29 cellular contexts compared by ENCODE assay signal in the genomic region with DNA sequence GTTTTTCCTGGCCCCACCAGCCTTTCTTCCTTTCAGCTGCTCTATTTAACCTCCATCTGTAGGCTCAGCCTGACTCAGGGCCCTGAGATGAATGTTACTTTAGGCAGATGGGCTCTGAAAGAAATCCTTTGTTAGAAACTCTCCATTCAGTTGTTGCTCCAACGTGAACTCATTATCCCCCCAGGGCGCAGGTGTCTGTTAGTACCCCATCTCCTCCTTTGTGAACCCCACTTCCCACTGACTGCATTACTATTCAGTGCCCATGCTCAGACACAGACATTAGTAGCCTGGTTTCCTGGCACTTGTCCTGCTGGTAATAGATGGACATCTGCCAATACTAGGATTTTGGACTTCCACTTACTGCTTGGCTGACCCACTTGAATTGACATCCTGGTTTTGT.
A peak's percentile ranks its signal among the peaks of the same experiment; 100 is the strongest.
DNase-seq lines count a peak whose midpoint lies in the region; ATAC-seq, FAIRE-seq and TF ChIP-seq lines count a peak whose summit lies in the region.
"Had no signal": no experiment of that assay in that cellular context is flagged by ENCODE, and none has a peak within 500 bp of the region (broad histone marks: within the 10 kb centered on the region; RNA-seq: fewer than 3 reads in every experiment).

No MANE protein-coding gene starts in this region.

- H4K20me1 ChIP-seq in mammary epithelial cell (ENCODE audit: insufficient read depth, low read length), result no peaks in the 10 kb centered on the region
- H4K20me1 ChIP-seq: BLaER1 treated with 17β-estradiol and CSF1 and Interleukin-3, amounts not matched to agents 10 nM and 100 nM had no signal

- WGBS in mammary epithelial cell (ENCODE audit: low coverage, missing lambda C conversion rate), result 28% methylated on average over 2 of the region's 2 CpGs

- no peak for TF ChIP-seq CTCF in mammary epithelial cell (conservative IDR thresholded peaks at IDR 0.05 in 1 of 2, IDR thresholded peaks at IDR 0.05 in 1 of 2; ENCODE audit: extremely low read depth in 1 of 2, insufficient read depth in 1 of 2, low read depth in 1 of 2, low read length in 2 of 2)
- no peak for TF ChIP-seq CTCF in kidney (IDR thresholded peaks at IDR 0.05; ENCODE audit: borderline replicate concordance, extremely low read depth, insufficient read depth)

- in situ Hi-C loops in SK-MEL-5 (cut with HindIII; ENCODE audit: low pct_unique_long_range_greater_than_20kb, low sequenced_read_pairs), result no loop called here
- in situ Hi-C loops in mammary epithelial cell (cut with MboI; ENCODE audit: low sequenced_read_pairs in 2 of 2), result no loop called here

- H3K36me3 ChIP-seq in mammary epithelial cell (ENCODE audit: insufficient read depth, low read length), result no peaks in the 10 kb centered on the region
- H3K36me3 ChIP-seq in kidney (ENCODE audit: control insufficient read depth in 1 of 2, insufficient read depth in 2 of 2, low read length in 2 of 2), result no peaks in the 10 kb centered on the region
- H3K36me3 ChIP-seq: BLaER1 treated with 17β-estradiol and CSF1 and Interleukin-3, amounts not matched to agents 10 nM and 100 nM; ovary; SJSA1; thoracic aorta had no signal

- dilution Hi-C loops in mammary epithelial cell (cut with HindIII; ENCODE audit: low sequenced_read_pairs), result no loop called here

- no peak for FAIRE-seq in kidney (lab: Jason Lieb, UNC)
- FAIRE-seq: D721Med, GM19239, RCC 7860 had no signal

- H3K9me3 ChIP-seq in mammary epithelial cell (replicated peaks; ENCODE audit: insufficient read depth, low read length), result peaks cover 9% of the 10 kb centered on the region
- no peaks in the 10 kb centered on the region for H3K9me3 ChIP-seq in kidney (ENCODE audit: control insufficient read depth in 1 of 2, low read length in 2 of 2)
- H3K9me3 ChIP-seq: BLaER1 treated with 17β-estradiol and CSF1 and Interleukin-3, amounts not matched to agents 10 nM and 100 nM; ovary; SJSA1; thoracic aorta had no signal

- H3K4me3 ChIP-seq in mammary epithelial cell (replicated peaks in 1 of 3; ENCODE audit: insufficient read depth in 1 of 3, low read depth in 2 of 3, low read length in 3 of 3) (no peak overlapping the region), kidney (ENCODE audit: low read length in 2 of 2) (no peak overlapping the region)
- H3K4me3 ChIP-seq: BLaER1 treated with 17β-estradiol and CSF1 and Interleukin-3, amounts not matched to agents 10 nM and 100 nM; dorsolateral prefrontal cortex; ovary; SJSA1; thoracic aorta had no signal

- intact Hi-C loops in mammary epithelial cell (cut with micrococcal nuclease) (no loop called here), Right ventricle myocardium superior (cut with DNase I) (no loop called here), kidney (cut with DNase I) (no loop called here)

- H3K27ac ChIP-seq in mammary epithelial cell (ENCODE audit: insufficient read depth, low read depth, low read length) (no peak overlapping the region), kidney (ENCODE audit: low read depth in 2 of 2, low read length in 2 of 2) (no peak overlapping the region)
- H3K27ac ChIP-seq: BLaER1 treated with 17β-estradiol and CSF1 and Interleukin-3, amounts not matched to agents 10 nM and 100 nM; ovary; SJSA1; thoracic aorta had no signal

- no peak overlapping the region for H2AFZ ChIP-seq in mammary epithelial cell (ENCODE audit: low read depth, low read length)

- H3K4me1 ChIP-seq in mammary epithelial cell (ENCODE audit: insufficient read depth, low read length) (no peaks in the 10 kb centered on the region), kidney (ENCODE audit: control insufficient read depth in 1 of 2, insufficient read depth in 1 of 2, low read depth in 1 of 2, low read length in 2 of 2) (no peaks in the 10 kb centered on the region)
- H3K4me1 ChIP-seq: BLaER1 treated with 17β-estradiol and CSF1 and Interleukin-3, amounts not matched to agents 10 nM and 100 nM; SJSA1 had no signal

- no peak overlapping the region for H3K4me2 ChIP-seq in mammary epithelial cell (ENCODE audit: insufficient read depth, low read depth, low read length)
- H3K4me2 ChIP-seq: BLaER1 treated with 17β-estradiol and CSF1 and Interleukin-3, amounts not matched to agents 10 nM and 100 nM had no signal

- DNase-seq in C1 segment of cervical spinal cord (lab: John Stamatoyannopoulos, UW) (peak in 9 of 14 donors; percentile 4 to 34 (median 15)), NCI-H1092 treated with DMSO at 0.1 percent for 48 hours (lab: John Stamatoyannopoulos, UW) (peak; percentile 74), SK-MEL-5 (ENCODE audit: low read depth, low spot score) (peak; percentile 1), left lobe of liver (ENCODE audit: low spot score) (no peak), mammary epithelial cell (no peak), Right ventricle myocardium superior (no peak), NCI-H1436 (lab: John Stamatoyannopoulos, UW) (no peak), kidney (no peak)
- DNase-seq: ACHN; activated CD8-positive, alpha-beta memory T cell treated with anti-CD3 and anti-CD28 coated beads for 24 hours; activated gamma-delta T cell; activated T-cell treated with anti-CD3 and anti-CD28 coated beads, Interleukin-2, amount 50 U/mL, for 1 hour; EL; left cardiac atrium; mesenchymal stem cell; naive B cell; NCI-H1417; NCI-H226; ovary; right cardiac atrium; stimulated activated CD4-positive, alpha-beta T cell treated with anti-CD3 and anti-CD28 coated beads, Interleukin-4, amount 100 ng/mL, for 24 hours; stimulated activated naive CD4-positive, alpha-beta T cell had no signal

- BruUV-seq in mammary epithelial cell (replicated peaks; lab: Mats Ljungman, UMichigan), result no TSS peak

- no peaks in the 10 kb centered on the region for H3K27me3 ChIP-seq in mammary epithelial cell (ENCODE audit: insufficient read depth, low read length)
- H3K27me3 ChIP-seq: BLaER1 treated with 17β-estradiol and CSF1 and Interleukin-3, amounts not matched to agents 10 nM and 100 nM; dorsolateral prefrontal cortex; ovary; SJSA1 had no signal

- CTCF ChIA-PET in mammary epithelial cell (lab: Charles Lee; ENCODE audit: low non-redundant PET), result no interaction called here

- no peaks in the 10 kb centered on the region for H3K79me2 ChIP-seq in mammary epithelial cell (ENCODE audit: insufficient read depth, low read length)

- peak; percentile 47 for ATAC-seq in left lobe of liver
- no peak for ATAC-seq in Right ventricle myocardium superior (ENCODE audit: poor library complexity)
- ATAC-seq: left cardiac atrium, right cardiac atrium had no signal

- H3K9ac ChIP-seq in mammary epithelial cell (ENCODE audit: insufficient read depth, low read length), result no peak overlapping the region
- no peak overlapping the region for H3K9ac ChIP-seq in kidney (ENCODE audit: low read length in 2 of 2)
- H3K9ac ChIP-seq: BLaER1 treated with 17β-estradiol and CSF1 and Interleukin-3, amounts not matched to agents 10 nM and 100 nM had no signal

Comparison
In these comparisons a context has a peak if more than half of its experiments do, and no peak if none do; other contexts are left out.
1. DNase-seq: peak in C1 segment of cervical spinal cord (9 of 14), NCI-H1092 treated with DMSO at 0.1 percent for 48 hours (single experiment) and SK-MEL-5 (single experiment); none in left lobe of liver (single experiment), mammary epithelial cell (single experiment), Right ventricle myocardium superior (single experiment), NCI-H1436 (single experiment) and kidney (single experiment).